ENCODE assay signal across 23 cellular contexts in the genomic region with DNA sequence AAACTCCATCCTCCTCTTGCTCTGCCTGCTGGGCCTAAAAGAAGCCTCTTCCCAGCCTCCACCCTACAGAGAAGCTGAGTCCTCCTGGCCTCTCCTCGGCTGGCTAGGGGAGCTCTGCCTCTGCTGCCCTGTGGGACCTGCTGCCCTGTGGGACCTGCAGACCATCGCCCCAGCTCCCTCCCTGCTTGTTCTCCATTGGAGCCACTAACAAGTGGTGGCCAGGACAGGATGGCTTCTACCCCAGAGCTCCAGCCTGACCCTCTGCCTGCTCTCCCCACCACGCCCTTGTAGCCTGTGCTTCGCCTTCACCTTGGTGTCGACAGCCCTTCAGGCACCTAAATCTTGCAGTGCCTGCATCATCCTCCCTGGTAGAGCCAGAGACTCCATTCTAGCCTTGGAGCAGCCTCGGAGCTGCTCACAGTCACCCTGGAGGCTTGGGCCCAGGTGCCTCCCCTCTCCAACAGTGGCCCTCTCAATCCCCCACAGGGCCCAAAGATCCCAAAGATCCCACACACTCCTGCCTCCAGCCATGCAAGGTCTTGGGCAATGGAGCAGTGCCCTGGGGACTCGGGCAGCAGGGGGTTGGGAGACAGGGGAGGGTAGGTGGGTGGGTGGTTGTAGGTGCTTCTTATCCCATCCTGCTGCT. TPM values are rescaled to one million over a fixed set of nuclear protein-coding genes. Genes with fewer than 3 reads are reported as not detected.
A peak's percentile ranks its signal among the peaks of the same experiment; 100 is the strongest.
DNase-seq lines count a peak whose midpoint lies in the region; ATAC-seq and TF ChIP-seq lines count a peak whose summit lies in the region.
"Had no signal": no experiment of that assay in that cellular context is flagged by ENCODE, and none has a peak within 500 bp of the region (broad histone marks: within the 10 kb centered on the region; RNA-seq: fewer than 3 reads in every experiment).

No MANE protein-coding gene starts in this region.

- H3K9me3 Mint-ChIP-seq in activated T-cell treated with anti-CD3 and anti-CD28 coated beads, Interleukin-2, amount 50 U/mL, for 24 hours: no peaks in the 10 kb centered on the region
- no peaks in the 10 kb centered on the region for H3K9me3 Mint-ChIP-seq in activated T-cell treated with anti-CD3 and anti-CD28 coated beads, Interleukin-2, amount 50 U/mL, for 72 hours
- H3K9me3 Mint-ChIP-seq: immature natural killer cell; memory B cell; nephron; stimulated activated memory B cell treated with anti-CD40 and anti-IgM and Interleukin-4, amounts not matched to agents 10 μg/mL and 1 μg/mL and 100 μg/mL, for 72 hours had no signal

- no peak overlapping the region for H3K27ac Mint-ChIP-seq in activated T-cell treated with anti-CD3 and anti-CD28 coated beads, Interleukin-2, amount 50 U/mL, for 24 hours
- H3K27ac Mint-ChIP-seq in activated T-cell treated with anti-CD3 and anti-CD28 coated beads, Interleukin-2, amount 50 U/mL, for 72 hours: no peak overlapping the region
- H3K27ac Mint-ChIP-seq: immature natural killer cell; memory B cell; nephron; stimulated activated memory B cell treated with anti-CD40 and anti-IgM and Interleukin-4, amounts not matched to agents 10 μg/mL and 1 μg/mL and 100 μg/mL, for 72 hours had no signal

- no peaks in the 10 kb centered on the region for H3K4me1 Mint-ChIP-seq in activated T-cell treated with anti-CD3 and anti-CD28 coated beads, Interleukin-2, amount 50 U/mL, for 24 hours (ENCODE audit: low read depth)
- H3K4me1 Mint-ChIP-seq in activated T-cell treated with anti-CD3 and anti-CD28 coated beads, Interleukin-2, amount 50 U/mL, for 72 hours (ENCODE audit: low read depth): peaks cover 4% of the 10 kb centered on the region
- H3K4me1 Mint-ChIP-seq: immature natural killer cell, memory B cell, nephron had no signal

- WGBS in body of pancreas, 2 donors: 89 to 91% methylated on average over 6 to 7 of the region's 7 CpGs
- 80 to 90% (median 85%) methylated on average over 6 to 7 of the region's 7 CpGs for WGBS in stomach, 5 donors

- H3K9me3 ChIP-seq in body of pancreas (no peaks in the 10 kb centered on the region), stomach (no peaks in the 10 kb centered on the region), SJCRH30 (replicated peaks) (no peaks in the 10 kb centered on the region)

- no peak for ATAC-seq in activated T-cell treated with anti-CD3 and anti-CD28 coated beads, Interleukin-2, amount 50 U/mL, for 72 hours (replicated peaks in 1 of 2)
- no peak for ATAC-seq in body of pancreas
- ATAC-seq: stimulated activated memory B cell treated with anti-CD40 and anti-IgM and Interleukin-4, amounts not matched to agents 10 μg/mL and 1 μg/mL and 100 μg/mL, for 72 hours had no signal

- H3K27me3 Mint-ChIP-seq in activated T-cell treated with anti-CD3 and anti-CD28 coated beads, Interleukin-2, amount 50 U/mL, for 24 hours: no peaks in the 10 kb centered on the region
- no peaks in the 10 kb centered on the region for H3K27me3 Mint-ChIP-seq in activated T-cell treated with anti-CD3 and anti-CD28 coated beads, Interleukin-2, amount 50 U/mL, for 72 hours (ENCODE audit: low read depth)

- intact Hi-C loops in body of pancreas (cut with DNase I): no loop called here
- intact Hi-C loops in stomach (cut with DNase I; ENCODE audit: low total_unique reads): no loop called here

- H3K36me3 ChIP-seq in body of pancreas (replicated peaks in 1 of 2; ENCODE audit: insufficient read depth in 1 of 2, low read depth in 2 of 2) (no peaks in the 10 kb centered on the region), stomach (peaks cover 0 to 49% (median 13%) of the 10 kb centered on the region in 4 donors), SJCRH30 (no peaks in the 10 kb centered on the region)

- no peak for TF ChIP-seq CTCF in body of pancreas (IDR thresholded peaks at IDR 0.05)
- no peak for TF ChIP-seq CTCF in stomach (IDR thresholded peaks at IDR 0.05)

- H3K4me1 ChIP-seq in body of pancreas: peaks cover 5% of the 10 kb centered on the region
- peaks cover 16 to 43% (median 29%) of the 10 kb centered on the region in 4 donors for H3K4me1 ChIP-seq in stomach
- H3K4me1 ChIP-seq in SJCRH30: no peaks in the 10 kb centered on the region

- TF ChIP-seq EP300 in stomach (IDR thresholded peaks at IDR 0.05): no peak

- DNase-seq in activated T-cell treated with anti-CD3 and anti-CD28 coated beads, Interleukin-2, amount 50 U/mL, for 24 hours: peak; percentile 15
- DNase-seq in activated T-cell treated with anti-CD3 and anti-CD28 coated beads, Interleukin-2, amount 50 U/mL, for 72 hours: no peak
- peak in 3 of 4 donors; percentile 1 to 7 (median 4) for DNase-seq in body of pancreas
- DNase-seq in mucosa of gallbladder (ENCODE audit: low spot score): peak; percentile 7
- DNase-seq in stomach: peak; percentile 19
- DNase-seq in stimulated activated CD4-positive, alpha-beta T cell treated with anti-CD3 and anti-CD28 coated beads, Interleukin-1b, Interleukin-23, amount 100 ng/mL, for 48 hours: no peak
- DNase-seq in SJCRH30: no peak
- DNase-seq in DMS153 (lab: John Stamatoyannopoulos, UW): no peak
- DNase-seq: activated CD4-positive, alpha-beta T cell treated with anti-CD3 and anti-CD28 coated beads for 1 hour; DMS53; effector memory CD4-positive, alpha-beta T cell; immature natural killer cell; NCI-H1105; NCI-H2107; NCI-H526 treated with DMSO at 0.1 percent for 48 hours; stimulated activated CD4-positive, alpha-beta T cell treated with anti-CD3 and anti-CD28 coated beads, Interleukin-12 subunit alpha, Interleukin-12 subunit beta, amount 100 ng/mL, for 4 hours had no signal

- H3K27me3 ChIP-seq in body of pancreas: no peaks in the 10 kb centered on the region
- H3K27me3 ChIP-seq in stomach: no peaks in the 10 kb centered on the region
- peaks cover 14% of the 10 kb centered on the region for H3K27me3 ChIP-seq in SJCRH30

- TF ChIP-seq POLR2A in body of pancreas (IDR thresholded peaks at IDR 0.05) (no peak), stomach (IDR thresholded peaks at IDR 0.05) (no peak)

- H3K27ac ChIP-seq in body of pancreas (no peak overlapping the region), stomach (no peak overlapping the region), SJCRH30 (no peak overlapping the region)

- H3K4me3 ChIP-seq in body of pancreas (no peak overlapping the region), stomach (peak overlapping the region in 1 of 4 donors; percentile 45), SJCRH30 (no peak overlapping the region)

- no peak overlapping the region for H3K4me3 Mint-ChIP-seq in activated T-cell treated with anti-CD3 and anti-CD28 coated beads, Interleukin-2, amount 50 U/mL, for 24 hours
- H3K4me3 Mint-ChIP-seq in activated T-cell treated with anti-CD3 and anti-CD28 coated beads, Interleukin-2, amount 50 U/mL, for 72 hours: no peak overlapping the region
- H3K4me3 Mint-ChIP-seq: memory B cell; nephron; stimulated activated memory B cell treated with anti-CD40 and anti-IgM and Interleukin-4, amounts not matched to agents 10 μg/mL and 1 μg/mL and 100 μg/mL, for 72 hours had no signal

- no peaks in the 10 kb centered on the region for H3K36me3 Mint-ChIP-seq in activated T-cell treated with anti-CD3 and anti-CD28 coated beads, Interleukin-2, amount 50 U/mL, for 24 hours (ENCODE audit: low read depth)
- H3K36me3 Mint-ChIP-seq in activated T-cell treated with anti-CD3 and anti-CD28 coated beads, Interleukin-2, amount 50 U/mL, for 72 hours (ENCODE audit: insufficient read depth in 2 of 2): no peaks in the 10 kb centered on the region
- H3K36me3 Mint-ChIP-seq: immature natural killer cell; memory B cell; stimulated activated memory B cell treated with anti-CD40 and anti-IgM and Interleukin-4, amounts not matched to agents 10 μg/mL and 1 μg/mL and 100 μg/mL, for 72 hours had no signal

RNA-seq across cellular contexts. Expression of a gene that starts 3.0 kb away (rescaled TPM):
- total RNA-seq in activated T-cell treated with anti-CD3 and anti-CD28 coated beads, Interleukin-2, amount 50 U/mL, for 72 hours: not detected
- 1 to 10 TPM in 1 of 2 donors, not detected in 1; 4.2 TPM for total RNA-seq in body of pancreas
- total RNA-seq in mucosa of gallbladder: 459 TPM
- 100 to 1,000 TPM in 2 of 5 donors, 10 to 100 TPM in 3; 22.3 to 299 (median 85.8) TPM for total RNA-seq in stomach
- polyA plus RNA-seq in stomach: 10 to 100 TPM in 1 of 3 donors, 1 to 10 TPM in 2; 9.5 to 40.9 (median 9.6) TPM
- not detected in 2 replicates for total RNA-seq in SJCRH30 (2014; rRNA removed; shearing (Covaris generic))
- total RNA-seq: fibroblast of lung, HT1080, renal cortical epithelial cell, urinary bladder had no signal
- polyA plus RNA-seq: fibroblast of lung had no signal

RNA-seq across cellular contexts. Expression of a gene that starts 19.9 kb away (rescaled TPM):
- 10 to 100 TPM in 1 of 2 donors, 1 to 10 TPM in 1; 8.1 to 13.3 TPM for total RNA-seq in activated T-cell treated with anti-CD3 and anti-CD28 coated beads, Interleukin-2, amount 50 U/mL, for 72 hours
- total RNA-seq in body of pancreas (10 to 100 TPM; 68.5 to 73.8 TPM), mucosa of gallbladder (40.6 TPM), stomach (100 to 1,000 TPM in 2 of 5 donors, 10 to 100 TPM in 3; 32.2 to 213 (median 84.6) TPM)
- 100 to 1,000 TPM in 2 of 3 donors, 10 to 100 TPM in 1; 83.8 to 350 (median 194) TPM for polyA plus RNA-seq in stomach
- total RNA-seq in SJCRH30 (2014; rRNA removed; shearing (Covaris generic)): 31.4 and 32.1 TPM in 2 replicates

RNA-seq across cellular contexts. Expression of a gene that starts 48.7 kb away (rescaled TPM):
- total RNA-seq in activated T-cell treated with anti-CD3 and anti-CD28 coated beads, Interleukin-2, amount 50 U/mL, for 72 hours: 1 to 10 TPM in 1 of 2 donors, under 1 TPM in 1; 0.81 to 1.0 TPM
- total RNA-seq in body of pancreas: 1 to 10 TPM in 1 of 2 donors, not detected in 1; 1.8 TPM
- 32.8 TPM for total RNA-seq in mucosa of gallbladder
- total RNA-seq in stomach: 10 to 100 TPM in 2 of 5 donors, 1 to 10 TPM in 1, not detected in 2; 1.4 to 35.6 (median 18.5) TPM
- 10 to 100 TPM in 2 of 3 donors, 1 to 10 TPM in 1; 3.6 to 22.0 (median 14.9) TPM for polyA plus RNA-seq in stomach
- 0.02 TPM in 1 of 2 replicates, not detected in the other for total RNA-seq in SJCRH30 (2014; rRNA removed; shearing (Covaris generic))
- total RNA-seq: HT1080, renal cortical epithelial cell had no signal

Comparison
In these comparisons a context has a peak if more than half of its experiments do, and no peak if none do; other contexts are left out.
1. DNase-seq: peak in activated T-cell treated with anti-CD3 and anti-CD28 coated beads, Interleukin-2, amount 50 U/mL, for 24 hours (single experiment), body of pancreas (3 of 4), mucosa of gallbladder (single experiment) and stomach (single experiment); none in activated T-cell treated with anti-CD3 and anti-CD28 coated beads, Interleukin-2, amount 50 U/mL, for 72 hours (0 of 2), stimulated activated CD4-positive, alpha-beta T cell treated with anti-CD3 and anti-CD28 coated beads, Interleukin-1b, Interleukin-23, amount 100 ng/mL, for 48 hours (single experiment), SJCRH30 (0 of 2) and DMS153 (single experiment).
2. RNA of a gene that starts 3.0 kb away (total RNA-seq): 459 TPM in mucosa of gallbladder (single experiment) and 22.3 to 299 TPM in stomach; 4.2 TPM in body of pancreas, not detected in activated T-cell treated with anti-CD3 and anti-CD28 coated beads, Interleukin-2, amount 50 U/mL, for 72 hours and not detected in SJCRH30; every median in the first group is over 4 times any median in the second.